Comparison of ENCODE assay signal across 8 cellular contexts in the genomic region with DNA sequence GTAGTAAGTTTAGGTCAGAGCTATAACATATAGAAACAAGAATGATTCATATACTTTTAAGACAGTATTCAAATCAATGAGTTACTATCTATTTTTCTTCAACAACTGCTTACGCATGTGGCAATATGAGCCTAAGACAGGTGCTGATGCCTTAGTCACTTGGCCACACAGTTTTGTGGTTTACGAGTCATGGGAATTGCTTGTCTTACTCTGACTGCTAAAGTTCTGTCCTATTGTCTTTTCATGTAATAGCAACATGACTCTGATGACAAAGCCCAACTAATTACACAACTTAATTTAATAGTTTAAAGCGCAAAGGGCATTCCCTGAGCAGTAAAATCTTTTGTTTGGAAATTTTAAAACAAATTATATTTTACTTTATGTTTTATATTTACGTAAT.
A peak's percentile ranks its signal among the peaks of the same experiment; 100 is the strongest.
DNase-seq lines count a peak whose midpoint lies in the region; ATAC-seq and TF ChIP-seq lines count a peak whose summit lies in the region.
"Had no signal": no experiment of that assay in that cellular context is flagged by ENCODE, and none has a peak within 500 bp of the region (broad histone marks: within the 10 kb centered on the region; RNA-seq: fewer than 3 reads in every experiment).

No MANE protein-coding gene starts in this region.

- peak; percentile 23 for DNase-seq in activated CD4-positive, alpha-beta memory T cell treated with anti-CD3 and anti-CD28 coated beads, Interleukin-2, amount 10 ng/mL, durations not matched to agents 7 days and 5 days
- DNase-seq in neural progenitor cell (ENCODE audit: low spot score) (no peak), WTC11 (ENCODE audit: low spot score) (no peak)
- no peak for DNase-seq in activated effector memory CD4-positive, alpha-beta T cell treated with Interleukin-2 at 50 U/mL for 16 hours
- DNase-seq: activated CD4-positive, alpha-beta T cell treated with anti-CD3 and anti-CD28 coated beads for 4 hours had no signal

- no peaks in the 10 kb centered on the region for H3F3A ChIP-seq in neural progenitor cell (ENCODE audit: low read depth)

- no peaks in the 10 kb centered on the region for H3K27me3 ChIP-seq in neural progenitor cell

- no peak for TF ChIP-seq CTCF in neural progenitor cell (IDR thresholded peaks at IDR 0.05)
- TF ChIP-seq CTCF in WTC11 (IDR thresholded peaks at IDR 0.05) = no peak

- H3K27ac Mint-ChIP-seq in activated CD4-positive, alpha-beta memory T cell treated with anti-CD3 and anti-CD28 coated beads, Interleukin-2, amount 10 ng/mL, durations not matched to agents 7 days and 5 days = no peak overlapping the region
- H3K27ac Mint-ChIP-seq in neural progenitor cell (no peak overlapping the region), WTC11 (no peak overlapping the region)

- no peaks in the 10 kb centered on the region for H3K36me3 ChIP-seq in neural progenitor cell

- no peaks in the 10 kb centered on the region for H3K9me3 ChIP-seq in neural progenitor cell (ENCODE audit: low read depth)

- peak; percentile 65 for ATAC-seq in GM18868 (IDR thresholded peaks at IDR 0.05; ENCODE audit: unreplicated experiment)
- peak; percentile 72 for ATAC-seq in HG03060 (IDR thresholded peaks at IDR 0.05; ENCODE audit: low read depth, unreplicated experiment)
- no peak for ATAC-seq in HG03175 (IDR thresholded peaks at IDR 0.05; ENCODE audit: unreplicated experiment)
- ATAC-seq in WTC11 = no peak

- CTCF ChIA-PET in activated CD4-positive, alpha-beta memory T cell treated with anti-CD3 and anti-CD28 coated beads, Interleukin-2, amount 10 ng/mL, durations not matched to agents 7 days and 5 days (lab: Charles Lee) = no interaction called here
- CTCF ChIA-PET in WTC11 (lab: Charles Lee) = no interaction called here

- H3K4me2 ChIP-seq in neural progenitor cell = no peak overlapping the region

- no peaks in the 10 kb centered on the region for H3K9me3 Mint-ChIP-seq in activated CD4-positive, alpha-beta memory T cell treated with anti-CD3 and anti-CD28 coated beads, Interleukin-2, amount 10 ng/mL, durations not matched to agents 7 days and 5 days
- H3K9me3 Mint-ChIP-seq in neural progenitor cell (no peaks in the 10 kb centered on the region), WTC11 (peaks cover 5% of the 10 kb centered on the region)

- no peak overlapping the region for H3K4me3 ChIP-seq in neural progenitor cell

- POLR2A ChIA-PET in activated CD4-positive, alpha-beta memory T cell treated with anti-CD3 and anti-CD28 coated beads, Interleukin-2, amount 10 ng/mL, durations not matched to agents 7 days and 5 days (lab: Charles Lee) = interaction anchor here (0.6 kb wide), 1 partner anchor 242 kb away, joined by 3 read pairs; no protein-coding TSS in a partner anchor
- POLR2A ChIA-PET in WTC11 (lab: Charles Lee) = no interaction called here

- H3K79me2 ChIP-seq in neural progenitor cell (ENCODE audit: low read depth) = no peaks in the 10 kb centered on the region

- no peak overlapping the region for H3K4me3 Mint-ChIP-seq in activated CD4-positive, alpha-beta memory T cell treated with anti-CD3 and anti-CD28 coated beads, Interleukin-2, amount 10 ng/mL, durations not matched to agents 7 days and 5 days
- no peak overlapping the region for H3K4me3 Mint-ChIP-seq in neural progenitor cell
- H3K4me3 Mint-ChIP-seq in WTC11 = no peak overlapping the region

- H3K27ac ChIP-seq in neural progenitor cell = peak overlapping the region; percentile 14

- no peak overlapping the region for H2AFZ ChIP-seq in neural progenitor cell (replicated peaks)

- H3K36me3 Mint-ChIP-seq in activated CD4-positive, alpha-beta memory T cell treated with anti-CD3 and anti-CD28 coated beads, Interleukin-2, amount 10 ng/mL, durations not matched to agents 7 days and 5 days (ENCODE audit: low read depth) = no peaks in the 10 kb centered on the region
- H3K36me3 Mint-ChIP-seq in neural progenitor cell (no peaks in the 10 kb centered on the region), WTC11 (no peaks in the 10 kb centered on the region)

- H3K4me1 ChIP-seq in neural progenitor cell = peaks cover 30% of the 10 kb centered on the region

- no peaks in the 10 kb centered on the region for H4K20me1 ChIP-seq in neural progenitor cell (ENCODE audit: low read depth)

- H3K9ac ChIP-seq in neural progenitor cell = no peak overlapping the region

- H3K4me1 Mint-ChIP-seq in activated CD4-positive, alpha-beta memory T cell treated with anti-CD3 and anti-CD28 coated beads, Interleukin-2, amount 10 ng/mL, durations not matched to agents 7 days and 5 days = peaks cover 1% of the 10 kb centered on the region
- H3K4me1 Mint-ChIP-seq in neural progenitor cell = peaks cover 6% of the 10 kb centered on the region
- peaks cover 37% of the 10 kb centered on the region for H3K4me1 Mint-ChIP-seq in WTC11

- no peaks in the 10 kb centered on the region for H3K27me3 Mint-ChIP-seq in activated CD4-positive, alpha-beta memory T cell treated with anti-CD3 and anti-CD28 coated beads, Interleukin-2, amount 10 ng/mL, durations not matched to agents 7 days and 5 days
- H3K27me3 Mint-ChIP-seq in neural progenitor cell (ENCODE audit: insufficient read depth, low read depth) (no peaks in the 10 kb centered on the region), WTC11 (ENCODE audit: low read depth) (no peaks in the 10 kb centered on the region)

TF ChIP-seq in WTC11, 78 proteins besides CTCF, POLR2A, EP300 and RAD21:
- TF ChIP-seq ESRRA (CRISPR knock-in tag; IDR thresholded peaks at IDR 0.05; ENCODE audit: borderline replicate concordance) = no peak
- no peak for TF ChIP-seq NFE2L1 (CRISPR knock-in tag; IDR thresholded peaks at IDR 0.05)

Comparison
In these comparisons a context has a peak if more than half of its experiments do, and no peak if none do; other contexts are left out.
1. ATAC-seq: peak in GM18868 (single experiment) and HG03060 (single experiment); none in HG03175 (single experiment) and WTC11 (single experiment).